Comparison of ENCODE assay signal across 19 cellular contexts in the genomic region with DNA sequence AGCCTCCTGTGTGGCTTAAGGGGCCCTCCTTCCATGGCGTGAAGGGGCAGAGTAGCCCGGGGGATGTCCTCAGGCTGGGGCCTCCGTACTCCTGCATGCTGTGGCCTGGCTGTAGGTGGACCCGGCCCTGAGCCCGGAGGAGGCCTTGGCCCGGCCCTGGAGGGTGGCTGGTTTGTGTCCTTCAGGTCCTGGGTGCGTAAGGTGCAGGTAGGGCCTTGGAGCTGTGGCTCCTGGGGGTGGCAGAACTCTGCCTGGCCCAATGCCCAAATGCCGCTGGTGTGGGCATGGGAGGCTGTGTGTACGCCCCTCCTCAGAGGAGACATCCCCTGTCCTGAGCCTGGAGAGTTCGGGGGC. TPM values are rescaled to one million over a fixed set of nuclear protein-coding genes. Genes with fewer than 3 reads are reported as not detected.
"Had no signal": no experiment of that assay in that cellular context is flagged by ENCODE, and none has a peak within 500 bp of the region (broad histone marks: within the 10 kb centered on the region; RNA-seq: fewer than 3 reads in every experiment).

No MANE protein-coding gene starts in this region.

- H3K4me1 ChIP-seq: ascending aorta, colonic mucosa, foreskin keratinocyte had no signal

- H3K27me3 ChIP-seq: ascending aorta, colonic mucosa, sigmoid colon, upper lobe of right lung had no signal

- FAIRE-seq: endothelial cell of umbilical vein had no signal

- H3K36me3 ChIP-seq: colonic mucosa had no signal

- H3K9me3 ChIP-seq: ascending aorta, colonic mucosa, mucosa of descending colon, sigmoid colon, upper lobe of right lung had no signal

- H3K4me3 Mint-ChIP-seq: activated CD8-positive, alpha-beta memory T cell treated with anti-CD3 and anti-CD28 coated beads, Interleukin-2, amount 10 ng/mL, durations not matched to agents 7 days and 5 days; activated T-cell treated with anti-CD3 and anti-CD28 coated beads, Interleukin-2, amount 50 U/mL, for 4 hours; naive thymus-derived CD8-positive, alpha-beta T cell had no signal

- DNase-seq: activated CD4-positive, alpha-beta T cell treated with anti-CD3 and anti-CD28 coated beads for 1 hour; activated CD4-positive, alpha-beta T cell treated with anti-CD3 and anti-CD28 coated beads, Interleukin-2, amount 50 U/mL, for 48 hours; activated CD8-positive, alpha-beta memory T cell treated with anti-CD3 and anti-CD28 coated beads, Interleukin-2, amount 10 ng/mL, durations not matched to agents 7 days and 5 days; activated gamma-delta T cell treated with Interleukin-2 at 50 U/mL for 16 hours; activated T-cell treated with anti-CD3 and anti-CD28 coated beads, Interleukin-2, amount 50 U/mL, for 4 hours; colonic mucosa; foreskin keratinocyte; head of caudate nucleus; nucleus accumbens; sigmoid colon; stimulated activated CD4-positive, alpha-beta T cell treated with anti-CD3 and anti-CD28 coated beads, Interleukin-2, amount 100 ng/mL, for 48 hours; stimulated activated CD8-positive, alpha-beta memory T cell treated with anti-CD3 and anti-CD28 coated beads, Interleukin-4, amount 100 ng/mL, for 48 hours; stimulated activated naive CD8-positive, alpha-beta T cell treated with anti-CD3 and anti-CD28 coated beads, Interleukin-15, Interleukin-2, amounts not matched to agents 100 U/mL and 50 U/mL, for 24 hours; upper lobe of right lung had no signal

- H3K36me3 Mint-ChIP-seq: activated CD8-positive, alpha-beta memory T cell treated with anti-CD3 and anti-CD28 coated beads, Interleukin-2, amount 10 ng/mL, durations not matched to agents 7 days and 5 days had no signal

- ATAC-seq: activated CD8-positive, alpha-beta memory T cell treated with anti-CD3 and anti-CD28 coated beads, Interleukin-2, amount 10 ng/mL, durations not matched to agents 7 days and 5 days; activated T-cell treated with anti-CD3 and anti-CD28 coated beads, Interleukin-2, amount 50 U/mL, for 4 hours; naive thymus-derived CD8-positive, alpha-beta T cell; stimulated activated naive CD8-positive, alpha-beta T cell treated with anti-CD3 and anti-CD28 coated beads, Interleukin-15, Interleukin-2, amounts not matched to agents 100 U/mL and 50 U/mL, for 24 hours; upper lobe of right lung had no signal

- H3K27me3 Mint-ChIP-seq: activated CD8-positive, alpha-beta memory T cell treated with anti-CD3 and anti-CD28 coated beads, Interleukin-2, amount 10 ng/mL, durations not matched to agents 7 days and 5 days; naive thymus-derived CD8-positive, alpha-beta T cell; progenitor cell of endocrine pancreas had no signal

- H3K27ac ChIP-seq: ascending aorta, colonic mucosa, foreskin keratinocyte, sigmoid colon, upper lobe of right lung had no signal

- H3K4me3 ChIP-seq: ascending aorta, colonic mucosa, mucosa of descending colon, sigmoid colon, upper lobe of right lung had no signal

- H3K9me3 Mint-ChIP-seq: activated T-cell treated with anti-CD3 and anti-CD28 coated beads, Interleukin-2, amount 50 U/mL, for 4 hours; naive thymus-derived CD8-positive, alpha-beta T cell had no signal

- H3K27ac Mint-ChIP-seq: activated CD8-positive, alpha-beta memory T cell treated with anti-CD3 and anti-CD28 coated beads, Interleukin-2, amount 10 ng/mL, durations not matched to agents 7 days and 5 days; naive thymus-derived CD8-positive, alpha-beta T cell had no signal

RNA-seq across cellular contexts. Expression of a gene that starts 26.9 kb away (rescaled TPM):
- total RNA-seq: ascending aorta, endothelial cell of umbilical vein, foreskin keratinocyte had no signal
- polyA plus RNA-seq: endothelial cell of umbilical vein; foreskin keratinocyte; naive thymus-derived CD8-positive, alpha-beta T cell had no signal
